ENCODE assay signal across 1 cellular context in the genomic region with DNA sequence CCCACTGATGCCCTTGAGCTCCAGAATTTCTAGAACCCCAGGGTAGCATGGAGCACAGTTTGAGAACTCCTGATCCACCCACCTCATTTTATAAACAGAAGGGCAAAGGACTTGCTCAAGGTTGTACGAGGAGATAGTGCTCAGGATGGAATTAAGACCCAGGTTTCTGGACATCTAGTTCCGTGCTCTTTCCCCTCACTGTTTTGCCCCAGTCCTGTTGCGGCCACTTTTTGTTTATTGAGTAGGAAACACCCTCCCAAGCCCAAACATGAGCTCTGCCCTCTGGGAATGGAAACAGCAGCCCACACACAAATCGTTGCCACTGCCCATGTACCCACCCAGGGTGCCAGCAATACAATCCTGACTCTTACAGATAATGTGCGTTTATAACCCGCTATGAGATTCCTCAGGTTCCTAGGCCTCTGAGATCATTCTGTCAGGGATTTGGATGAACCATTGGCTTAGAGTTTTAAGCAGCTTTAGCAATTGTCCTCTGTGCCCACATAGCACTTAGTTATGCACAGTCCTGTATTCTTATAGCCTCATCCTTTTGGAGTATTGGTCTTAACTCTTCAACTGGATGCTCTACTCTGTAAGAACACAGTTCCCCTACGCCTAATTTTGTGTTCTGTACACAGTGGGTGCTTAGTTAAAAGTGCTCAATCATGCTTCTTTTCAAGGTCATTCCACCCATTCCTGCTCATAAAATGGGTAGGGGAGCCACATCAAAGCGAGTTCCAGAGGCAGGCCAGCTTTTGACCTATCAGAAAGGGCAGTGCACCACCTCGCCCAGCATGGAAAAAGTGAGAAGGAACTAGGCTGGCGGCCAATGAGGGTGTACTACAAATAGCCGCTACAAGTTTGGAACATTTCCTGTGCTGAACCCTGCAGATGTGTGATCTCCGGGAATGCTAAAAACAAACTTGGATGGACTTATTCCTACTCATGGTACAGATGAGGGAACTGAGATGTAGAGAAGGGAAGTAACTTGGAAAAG.
TF ChIP-seq lines count a peak whose summit lies in the region.

No MANE protein-coding gene starts in this region.

TF ChIP-seq in HepG2, 621 proteins besides CTCF, POLR2A, EP300 and RAD21 (continued from another document):
- TF ChIP-seq, protein P1, sequence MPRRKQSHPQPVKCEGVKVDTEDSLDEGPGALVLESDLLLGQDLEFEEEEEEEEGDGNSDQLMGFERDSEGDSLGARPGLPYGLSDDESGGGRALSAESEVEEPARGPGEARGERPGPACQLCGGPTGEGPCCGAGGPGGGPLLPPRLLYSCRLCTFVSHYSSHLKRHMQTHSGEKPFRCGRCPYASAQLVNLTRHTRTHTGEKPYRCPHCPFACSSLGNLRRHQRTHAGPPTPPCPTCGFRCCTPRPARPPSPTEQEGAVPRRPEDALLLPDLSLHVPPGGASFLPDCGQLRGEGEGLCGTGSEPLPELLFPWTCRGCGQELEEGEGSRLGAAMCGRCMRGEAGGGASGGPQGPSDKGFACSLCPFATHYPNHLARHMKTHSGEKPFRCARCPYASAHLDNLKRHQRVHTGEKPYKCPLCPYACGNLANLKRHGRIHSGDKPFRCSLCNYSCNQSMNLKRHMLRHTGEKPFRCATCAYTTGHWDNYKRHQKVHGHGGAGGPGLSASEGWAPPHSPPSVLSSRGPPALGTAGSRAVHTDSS (CRISPR knock-in tag; conservative IDR thresholded peaks at IDR 0.05): no peak
- TF ChIP-seq ZNF124 (CRISPR knock-in tag; IDR thresholded peaks at IDR 0.05) (0 out of 2 replicates have a peak, but pooled peaks have one; percentile 46), ZNF350 (CRISPR knock-in tag; IDR thresholded peaks at IDR 0.05; ENCODE audit: borderline replicate concordance, low read depth) (peak; percentile 66; the same call in 1 of the 2 replicates), ARID2 (CRISPR knock-in tag; IDR thresholded peaks at IDR 0.05; ENCODE audit: borderline replicate concordance) (0 out of 2 replicates have a peak, but pooled peaks have one; percentile 24), ZNF382 (CRISPR knock-in tag; IDR thresholded peaks at IDR 0.05; ENCODE audit: borderline replicate concordance) (no peak), ZNF644 (CRISPR knock-in tag; IDR thresholded peaks at IDR 0.05; ENCODE audit: low read depth) (peak; percentile 77), MTF2 (CRISPR knock-in tag; IDR thresholded peaks at IDR 0.05; ENCODE audit: borderline replicate concordance) (0 out of 2 replicates have a peak, but pooled peaks have one; percentile 35), HHEX (CRISPR knock-in tag; IDR thresholded peaks at IDR 0.05) (0 out of 2 replicates have a peak, but pooled peaks have one; percentile 4), SATB2 (CRISPR knock-in tag; IDR thresholded peaks at IDR 0.05) (0 out of 2 replicates have a peak, but pooled peaks have one; percentile 17), MAFG (CRISPR knock-in tag; IDR thresholded peaks at IDR 0.05) (0 out of 2 replicates have a peak, but pooled peaks have one; percentile 11), SOX6 (IDR thresholded peaks at IDR 0.05) (no peak), SOX6 (CRISPR knock-in tag; IDR thresholded peaks at IDR 0.05) (peak; percentile 54), WIZ (CRISPR knock-in tag; IDR thresholded peaks at IDR 0.05) (0 out of 2 replicates have a peak, but pooled peaks have one; percentile 29), FOXO1 (CRISPR knock-in tag; IDR thresholded peaks at IDR 0.05) (peak; percentile 76; the same call in 1 of the 2 replicates), ZFX (CRISPR knock-in tag; IDR thresholded peaks at IDR 0.05; ENCODE audit: low read depth) (peak; percentile 45), ZNF335 (CRISPR knock-in tag; IDR thresholded peaks at IDR 0.05) (0 out of 2 replicates have a peak, but pooled peaks have one; percentile 52), ZNF614 (CRISPR knock-in tag; IDR thresholded peaks at IDR 0.05; ENCODE audit: borderline replicate concordance) (0 out of 2 replicates have a peak, but pooled peaks have one; percentile 4), ZNF430 (CRISPR knock-in tag; IDR thresholded peaks at IDR 0.05) (no peak), PAX8 (CRISPR knock-in tag; IDR thresholded peaks at IDR 0.05; ENCODE audit: borderline replicate concordance) (no peak), NCOA2 (CRISPR knock-in tag; IDR thresholded peaks at IDR 0.05) (peak; percentile 46), ZBTB20 (CRISPR knock-in tag; IDR thresholded peaks at IDR 0.05; ENCODE audit: borderline replicate concordance, low read depth) (0 out of 2 replicates have a peak, but pooled peaks have one; percentile 41), HNF4A (CRISPR knock-in tag; IDR thresholded peaks at IDR 0.05) (peak; percentile 66), FOXK1 (CRISPR knock-in tag; IDR thresholded peaks at IDR 0.05; ENCODE audit: borderline replicate concordance, low read depth) (0 out of 2 replicates have a peak, but pooled peaks have one; percentile 23), GTF2F1 (IDR thresholded peaks at IDR 0.05; ENCODE audit: low read length) (no peak), ZMYM3 (CRISPR knock-in tag; IDR thresholded peaks at IDR 0.05) (peak; percentile 54; the same call in 1 of the 2 replicates), CBX1 (IDR thresholded peaks at IDR 0.05; ENCODE audit: low read depth) (no peak), FOXJ3 (CRISPR knock-in tag; IDR thresholded peaks at IDR 0.05; ENCODE audit: borderline replicate concordance) (0 out of 2 replicates have a peak, but pooled peaks have one; percentile 43), SIX1 (CRISPR knock-in tag; IDR thresholded peaks at IDR 0.05; ENCODE audit: borderline replicate concordance) (no peak), NFRKB (IDR thresholded peaks at IDR 0.05) (no peak)
- TF ChIP-seq, protein P2, sequence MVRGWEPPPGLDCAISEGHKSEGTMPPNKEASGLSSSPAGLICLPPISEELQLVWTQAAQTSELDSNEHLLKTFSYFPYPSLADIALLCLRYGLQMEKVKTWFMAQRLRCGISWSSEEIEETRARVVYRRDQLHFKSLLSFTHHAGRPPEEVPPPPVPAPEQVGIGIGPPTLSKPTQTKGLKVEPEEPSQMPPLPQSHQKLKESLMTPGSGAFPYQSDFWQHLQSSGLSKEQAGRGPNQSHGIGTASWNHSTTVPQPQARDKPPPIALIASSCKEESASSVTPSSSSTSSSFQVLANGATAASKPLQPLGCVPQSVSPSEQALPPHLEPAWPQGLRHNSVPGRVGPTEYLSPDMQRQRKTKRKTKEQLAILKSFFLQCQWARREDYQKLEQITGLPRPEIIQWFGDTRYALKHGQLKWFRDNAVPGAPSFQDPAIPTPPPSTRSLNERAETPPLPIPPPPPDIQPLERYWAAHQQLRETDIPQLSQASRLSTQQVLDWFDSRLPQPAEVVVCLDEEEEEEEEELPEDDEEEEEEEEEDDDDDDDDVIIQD (CRISPR knock-in tag; IDR thresholded peaks at IDR 0.05; ENCODE audit: low read depth): peak; percentile 12; the same call in 1 of the 2 replicates
- TF ChIP-seq, protein P3, sequence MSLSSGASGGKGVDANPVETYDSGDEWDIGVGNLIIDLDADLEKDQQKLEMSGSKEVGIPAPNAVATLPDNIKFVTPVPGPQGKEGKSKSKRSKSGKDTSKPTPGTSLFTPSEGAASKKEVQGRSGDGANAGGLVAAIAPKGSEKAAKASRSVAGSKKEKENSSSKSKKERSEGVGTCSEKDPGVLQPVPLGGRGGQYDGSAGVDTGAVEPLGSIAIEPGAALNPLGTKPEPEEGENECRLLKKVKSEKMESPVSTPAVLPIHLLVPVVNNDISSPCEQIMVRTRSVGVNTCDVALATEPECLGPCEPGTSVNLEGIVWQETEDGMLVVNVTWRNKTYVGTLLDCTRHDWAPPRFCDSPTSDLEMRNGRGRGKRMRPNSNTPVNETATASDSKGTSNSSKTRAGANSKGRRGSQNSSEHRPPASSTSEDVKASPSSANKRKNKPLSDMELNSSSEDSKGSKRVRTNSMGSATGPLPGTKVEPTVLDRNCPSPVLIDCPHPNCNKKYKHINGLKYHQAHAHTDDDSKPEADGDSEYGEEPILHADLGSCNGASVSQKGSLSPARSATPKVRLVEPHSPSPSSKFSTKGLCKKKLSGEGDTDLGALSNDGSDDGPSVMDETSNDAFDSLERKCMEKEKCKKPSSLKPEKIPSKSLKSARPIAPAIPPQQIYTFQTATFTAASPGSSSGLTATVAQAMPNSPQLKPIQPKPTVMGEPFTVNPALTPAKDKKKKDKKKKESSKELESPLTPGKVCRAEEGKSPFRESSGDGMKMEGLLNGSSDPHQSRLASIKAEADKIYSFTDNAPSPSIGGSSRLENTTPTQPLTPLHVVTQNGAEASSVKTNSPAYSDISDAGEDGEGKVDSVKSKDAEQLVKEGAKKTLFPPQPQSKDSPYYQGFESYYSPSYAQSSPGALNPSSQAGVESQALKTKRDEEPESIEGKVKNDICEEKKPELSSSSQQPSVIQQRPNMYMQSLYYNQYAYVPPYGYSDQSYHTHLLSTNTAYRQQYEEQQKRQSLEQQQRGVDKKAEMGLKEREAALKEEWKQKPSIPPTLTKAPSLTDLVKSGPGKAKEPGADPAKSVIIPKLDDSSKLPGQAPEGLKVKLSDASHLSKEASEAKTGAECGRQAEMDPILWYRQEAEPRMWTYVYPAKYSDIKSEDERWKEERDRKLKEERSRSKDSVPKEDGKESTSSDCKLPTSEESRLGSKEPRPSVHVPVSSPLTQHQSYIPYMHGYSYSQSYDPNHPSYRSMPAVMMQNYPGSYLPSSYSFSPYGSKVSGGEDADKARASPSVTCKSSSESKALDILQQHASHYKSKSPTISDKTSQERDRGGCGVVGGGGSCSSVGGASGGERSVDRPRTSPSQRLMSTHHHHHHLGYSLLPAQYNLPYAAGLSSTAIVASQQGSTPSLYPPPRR (CRISPR knock-in tag; IDR thresholded peaks at IDR 0.05; ENCODE audit: borderline replicate concordance): 0 out of 2 replicates have a peak, but pooled peaks have one; percentile 26
- TF ChIP-seq, protein P4, sequence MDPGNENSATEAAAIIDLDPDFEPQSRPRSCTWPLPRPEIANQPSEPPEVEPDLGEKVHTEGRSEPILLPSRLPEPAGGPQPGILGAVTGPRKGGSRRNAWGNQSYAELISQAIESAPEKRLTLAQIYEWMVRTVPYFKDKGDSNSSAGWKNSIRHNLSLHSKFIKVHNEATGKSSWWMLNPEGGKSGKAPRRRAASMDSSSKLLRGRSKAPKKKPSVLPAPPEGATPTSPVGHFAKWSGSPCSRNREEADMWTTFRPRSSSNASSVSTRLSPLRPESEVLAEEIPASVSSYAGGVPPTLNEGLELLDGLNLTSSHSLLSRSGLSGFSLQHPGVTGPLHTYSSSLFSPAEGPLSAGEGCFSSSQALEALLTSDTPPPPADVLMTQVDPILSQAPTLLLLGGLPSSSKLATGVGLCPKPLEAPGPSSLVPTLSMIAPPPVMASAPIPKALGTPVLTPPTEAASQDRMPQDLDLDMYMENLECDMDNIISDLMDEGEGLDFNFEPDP (CRISPR knock-in tag; conservative IDR thresholded peaks at IDR 0.05): 0 out of 2 replicates have a peak, but pooled peaks have one; percentile 50
- TF ChIP-seq, protein P5, sequence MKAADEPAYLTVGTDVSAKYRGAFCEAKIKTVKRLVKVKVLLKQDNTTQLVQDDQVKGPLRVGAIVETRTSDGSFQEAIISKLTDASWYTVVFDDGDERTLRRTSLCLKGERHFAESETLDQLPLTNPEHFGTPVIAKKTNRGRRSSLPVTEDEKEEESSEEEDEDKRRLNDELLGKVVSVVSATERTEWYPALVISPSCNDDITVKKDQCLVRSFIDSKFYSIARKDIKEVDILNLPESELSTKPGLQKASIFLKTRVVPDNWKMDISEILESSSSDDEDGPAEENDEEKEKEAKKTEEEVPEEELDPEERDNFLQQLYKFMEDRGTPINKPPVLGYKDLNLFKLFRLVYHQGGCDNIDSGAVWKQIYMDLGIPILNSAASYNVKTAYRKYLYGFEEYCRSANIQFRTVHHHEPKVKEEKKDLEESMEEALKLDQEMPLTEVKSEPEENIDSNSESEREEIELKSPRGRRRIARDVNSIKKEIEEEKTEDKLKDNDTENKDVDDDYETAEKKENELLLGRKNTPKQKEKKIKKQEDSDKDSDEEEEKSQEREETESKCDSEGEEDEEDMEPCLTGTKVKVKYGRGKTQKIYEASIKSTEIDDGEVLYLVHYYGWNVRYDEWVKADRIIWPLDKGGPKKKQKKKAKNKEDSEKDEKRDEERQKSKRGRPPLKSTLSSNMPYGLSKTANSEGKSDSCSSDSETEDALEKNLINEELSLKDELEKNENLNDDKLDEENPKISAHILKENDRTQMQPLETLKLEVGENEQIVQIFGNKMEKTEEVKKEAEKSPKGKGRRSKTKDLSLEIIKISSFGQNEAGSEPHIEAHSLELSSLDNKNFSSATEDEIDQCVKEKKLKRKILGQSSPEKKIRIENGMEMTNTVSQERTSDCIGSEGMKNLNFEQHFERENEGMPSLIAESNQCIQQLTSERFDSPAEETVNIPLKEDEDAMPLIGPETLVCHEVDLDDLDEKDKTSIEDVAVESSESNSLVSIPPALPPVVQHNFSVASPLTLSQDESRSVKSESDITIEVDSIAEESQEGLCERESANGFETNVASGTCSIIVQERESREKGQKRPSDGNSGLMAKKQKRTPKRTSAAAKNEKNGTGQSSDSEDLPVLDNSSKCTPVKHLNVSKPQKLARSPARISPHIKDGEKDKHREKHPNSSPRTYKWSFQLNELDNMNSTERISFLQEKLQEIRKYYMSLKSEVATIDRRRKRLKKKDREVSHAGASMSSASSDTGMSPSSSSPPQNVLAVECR (CRISPR knock-in tag; IDR thresholded peaks at IDR 0.05; ENCODE audit: borderline replicate concordance): peak; percentile 28; the same call in 1 of the 2 replicates
- TF ChIP-seq, protein P6, sequence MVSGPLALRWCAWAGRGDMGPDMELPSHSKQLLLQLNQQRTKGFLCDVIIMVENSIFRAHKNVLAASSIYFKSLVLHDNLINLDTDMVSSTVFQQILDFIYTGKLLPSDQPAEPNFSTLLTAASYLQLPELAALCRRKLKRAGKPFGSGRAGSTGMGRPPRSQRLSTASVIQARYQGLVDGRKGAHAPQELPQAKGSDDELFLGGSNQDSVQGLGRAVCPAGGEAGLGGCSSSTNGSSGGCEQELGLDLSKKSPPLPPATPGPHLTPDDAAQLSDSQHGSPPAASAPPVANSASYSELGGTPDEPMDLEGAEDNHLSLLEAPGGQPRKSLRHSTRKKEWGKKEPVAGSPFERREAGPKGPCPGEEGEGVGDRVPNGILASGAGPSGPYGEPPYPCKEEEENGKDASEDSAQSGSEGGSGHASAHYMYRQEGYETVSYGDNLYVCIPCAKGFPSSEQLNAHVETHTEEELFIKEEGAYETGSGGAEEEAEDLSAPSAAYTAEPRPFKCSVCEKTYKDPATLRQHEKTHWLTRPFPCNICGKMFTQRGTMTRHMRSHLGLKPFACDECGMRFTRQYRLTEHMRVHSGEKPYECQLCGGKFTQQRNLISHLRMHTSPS (CRISPR knock-in tag; IDR thresholded peaks at IDR 0.05; ENCODE audit: low read depth): peak; percentile 96
- TF ChIP-seq, protein P7, sequence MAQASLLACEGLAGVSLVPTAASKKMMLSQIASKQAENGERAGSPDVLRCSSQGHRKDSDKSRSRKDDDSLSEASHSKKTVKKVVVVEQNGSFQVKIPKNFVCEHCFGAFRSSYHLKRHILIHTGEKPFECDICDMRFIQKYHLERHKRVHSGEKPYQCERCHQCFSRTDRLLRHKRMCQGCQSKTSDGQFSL (CRISPR knock-in tag; IDR thresholded peaks at IDR 0.05): no peak
